ENCODE assay signal across 21 cellular contexts in genomic region chrX:101040197-101040596, GRCh38. TPM values are rescaled to one million over a fixed set of nuclear protein-coding genes. Genes with fewer than 3 reads are reported as not detected.
DNase-seq lines count a peak whose midpoint lies in the region; ATAC-seq and TF ChIP-seq lines count a peak whose summit lies in the region.
"Had no signal": no experiment of that assay in that cellular context is flagged by ENCODE, and none has a peak within 500 bp of the region (broad histone marks: within the 10 kb centered on the region; RNA-seq: fewer than 3 reads in every experiment).

No MANE protein-coding gene starts in this region.

- H3K4me3 ChIP-seq in AG10803 (ENCODE audit: low read length): no peak overlapping the region
- no peak overlapping the region for H3K4me3 ChIP-seq in GM23248
- no peak overlapping the region for H3K4me3 ChIP-seq in H7 (ENCODE audit: insufficient read depth, low read depth, low read length)
- H3K4me3 ChIP-seq: Peyer's patch had no signal

- 75 to 82% methylated on average over 4 of the region's 4 CpGs for whole genome bisulfite sequencing in GM23248 (ENCODE audit: low coverage in 1 of 2, low lambda C conversion rate in 2 of 2, missing lambda C conversion rate in 2 of 2), 2 experiments

- H3K4me1 Mint-ChIP-seq in activated CD4-positive, alpha-beta memory T cell treated with anti-CD3 and anti-CD28 coated beads for 36 hours (ENCODE audit: low read depth): peaks cover 7% of the 10 kb centered on the region
- H3K4me1 Mint-ChIP-seq in activated CD4-positive, alpha-beta memory T cell treated with anti-CD3 and anti-CD28 coated beads, Interleukin-2, amount 10 ng/mL, durations not matched to agents 7 days and 5 days: peaks cover 4% of the 10 kb centered on the region
- H3K4me1 Mint-ChIP-seq in effector memory CD8-positive, alpha-beta T cell (ENCODE audit: low read depth in 2 of 2): peaks cover 6 to 7% of the 10 kb centered on the region in 2 donors
- H3K4me1 Mint-ChIP-seq: H9 had no signal

- H3K27me3 Mint-ChIP-seq in activated CD4-positive, alpha-beta memory T cell treated with anti-CD3 and anti-CD28 coated beads for 36 hours: no peaks in the 10 kb centered on the region
- no peaks in the 10 kb centered on the region for H3K27me3 Mint-ChIP-seq in activated CD4-positive, alpha-beta memory T cell treated with anti-CD3 and anti-CD28 coated beads, Interleukin-2, amount 10 ng/mL, durations not matched to agents 7 days and 5 days
- H3K27me3 Mint-ChIP-seq in effector memory CD8-positive, alpha-beta T cell: no peaks in the 10 kb centered on the region
- H3K27me3 Mint-ChIP-seq: IgD-negative memory B cell had no signal

- no peak overlapping the region for H2AFZ ChIP-seq in GM23248

- in situ Hi-C loops in GM23248 (cut with MboI): no loop called here

- intact Hi-C loops in activated CD4-positive, alpha-beta memory T cell treated with anti-CD3 and anti-CD28 coated beads for 36 hours (cut with micrococcal nuclease): no loop called here

- H3K27ac ChIP-seq in GM23248: no peak overlapping the region
- H3K27ac ChIP-seq: Peyer's patch had no signal

- H3K36me3 Mint-ChIP-seq in activated CD4-positive, alpha-beta memory T cell treated with anti-CD3 and anti-CD28 coated beads for 36 hours: peaks cover 9% of the 10 kb centered on the region
- peaks cover 25% of the 10 kb centered on the region for H3K36me3 Mint-ChIP-seq in activated CD4-positive, alpha-beta memory T cell treated with anti-CD3 and anti-CD28 coated beads, Interleukin-2, amount 10 ng/mL, durations not matched to agents 7 days and 5 days (ENCODE audit: low read depth)
- peaks cover 41% of the 10 kb centered on the region for H3K36me3 Mint-ChIP-seq in effector memory CD8-positive, alpha-beta T cell (ENCODE audit: insufficient read depth)
- H3K36me3 Mint-ChIP-seq: IgD-negative memory B cell had no signal

- no peaks in the 10 kb centered on the region for H3K36me3 ChIP-seq in GM23248 (ENCODE audit: low read depth)
- H3K36me3 ChIP-seq in H7 (replicated peaks; ENCODE audit: control insufficient read depth, insufficient read depth, low read length): no peaks in the 10 kb centered on the region; the same call in 1 of the 2 replicates

- H3K9me3 ChIP-seq in GM23248 (ENCODE audit: low read depth): no peaks in the 10 kb centered on the region
- H3K9me3 ChIP-seq: Peyer's patch had no signal

- no peaks in the 10 kb centered on the region for H3K79me2 ChIP-seq in GM23248 (ENCODE audit: insufficient read depth)

- H3K27me3 ChIP-seq in GM23248 (replicated peaks; ENCODE audit: insufficient read depth) (no peaks in the 10 kb centered on the region), H7 (ENCODE audit: control insufficient read depth, insufficient read depth, low read length) (no peaks in the 10 kb centered on the region)
- H3K27me3 ChIP-seq: Peyer's patch had no signal

- H3K9ac ChIP-seq in GM23248: no peak overlapping the region

- POLR2A ChIA-PET in activated CD4-positive, alpha-beta memory T cell treated with anti-CD3 and anti-CD28 coated beads for 36 hours (lab: Charles Lee): no interaction called here
- POLR2A ChIA-PET in activated CD4-positive, alpha-beta memory T cell treated with anti-CD3 and anti-CD28 coated beads, Interleukin-2, amount 10 ng/mL, durations not matched to agents 7 days and 5 days (lab: Charles Lee): interaction anchor here (1.9 kb wide), 1 partner anchor 210 kb away, joined by 4 read pairs; no protein-coding TSS in a partner anchor

- H3K4me1 ChIP-seq in GM23248 (ENCODE audit: insufficient read depth): no peaks in the 10 kb centered on the region
- H3K4me1 ChIP-seq: Peyer's patch had no signal

- no peaks in the 10 kb centered on the region for H3K9me3 Mint-ChIP-seq in activated CD4-positive, alpha-beta memory T cell treated with anti-CD3 and anti-CD28 coated beads for 36 hours
- no peaks in the 10 kb centered on the region for H3K9me3 Mint-ChIP-seq in activated CD4-positive, alpha-beta memory T cell treated with anti-CD3 and anti-CD28 coated beads, Interleukin-2, amount 10 ng/mL, durations not matched to agents 7 days and 5 days
- H3K9me3 Mint-ChIP-seq in effector memory CD8-positive, alpha-beta T cell: no peaks in the 10 kb centered on the region
- H3K9me3 Mint-ChIP-seq: IgD-negative memory B cell had no signal

- CTCF ChIA-PET in activated CD4-positive, alpha-beta memory T cell treated with anti-CD3 and anti-CD28 coated beads for 36 hours (lab: Charles Lee): interaction anchor here (0.6 kb wide), 1 partner anchor 190 kb away, joined by 3 read pairs; no protein-coding TSS in a partner anchor
- CTCF ChIA-PET in activated CD4-positive, alpha-beta memory T cell treated with anti-CD3 and anti-CD28 coated beads, Interleukin-2, amount 10 ng/mL, durations not matched to agents 7 days and 5 days (lab: Charles Lee): no interaction called here

- no peaks in the 10 kb centered on the region for H3K9me2 ChIP-seq in GM23248 (ENCODE audit: insufficient read depth)

- no peak for ATAC-seq in effector memory CD8-positive, alpha-beta T cell (replicated peaks)

- H3K4me2 ChIP-seq in GM23248 (ENCODE audit: unreplicated experiment): no peak overlapping the region

- TF ChIP-seq CTCF in AG10803 (conservative IDR thresholded peaks at IDR 0.05; ENCODE audit: low read length): no peak

- H4K20me1 ChIP-seq in GM23248 (ENCODE audit: insufficient read depth): no peaks in the 10 kb centered on the region

- peak; percentile 15 for DNase-seq in activated CD4-positive, alpha-beta memory T cell treated with anti-CD3 and anti-CD28 coated beads for 36 hours
- no peak for DNase-seq in activated CD4-positive, alpha-beta memory T cell treated with anti-CD3 and anti-CD28 coated beads, Interleukin-2, amount 10 ng/mL, durations not matched to agents 7 days and 5 days
- DNase-seq in AG10803 (ENCODE audit: low read depth) (peak; percentile 29), GM23248 (peak; percentile 15), hypothalamus (lab: John Stamatoyannopoulos, UW) (no peak), H7 (no peak), COR-L47 (lab: John Stamatoyannopoulos, UW) (no peak)
- no peak for DNase-seq in effector memory CD8-positive, alpha-beta T cell
- DNase-seq: AML-193, DMS53, GF-D8, H9, NCI-H1417, NCI-H1930, NCI-H2171 treated with DMSO at 0.1 percent for 48 hours, NCI-H524, Peyer's patch, Right ventricle myocardium superior had no signal

- H3F3A ChIP-seq in GM23248 (ENCODE audit: insufficient read depth): no peaks in the 10 kb centered on the region

- no peak overlapping the region for H3K27ac Mint-ChIP-seq in activated CD4-positive, alpha-beta memory T cell treated with anti-CD3 and anti-CD28 coated beads for 36 hours
- H3K27ac Mint-ChIP-seq in activated CD4-positive, alpha-beta memory T cell treated with anti-CD3 and anti-CD28 coated beads, Interleukin-2, amount 10 ng/mL, durations not matched to agents 7 days and 5 days: no peak overlapping the region
- H3K27ac Mint-ChIP-seq in effector memory CD8-positive, alpha-beta T cell: peak overlapping the region; percentile 32 to 38
- H3K27ac Mint-ChIP-seq: H9, IgD-negative memory B cell had no signal

- H3K4me3 Mint-ChIP-seq in activated CD4-positive, alpha-beta memory T cell treated with anti-CD3 and anti-CD28 coated beads for 36 hours: no peak overlapping the region
- H3K4me3 Mint-ChIP-seq in activated CD4-positive, alpha-beta memory T cell treated with anti-CD3 and anti-CD28 coated beads, Interleukin-2, amount 10 ng/mL, durations not matched to agents 7 days and 5 days: no peak overlapping the region
- no peak overlapping the region for H3K4me3 Mint-ChIP-seq in effector memory CD8-positive, alpha-beta T cell
- H3K4me3 Mint-ChIP-seq: H9, IgD-negative memory B cell had no signal

RNA-seq across cellular contexts. Expression of gene TRMT2B, which starts 11.7 kb away (rescaled TPM):
- 10 to 100 TPM; 19.6 to 21.2 TPM for total RNA-seq in activated CD4-positive, alpha-beta memory T cell treated with anti-CD3 and anti-CD28 coated beads for 36 hours
- 10 to 100 TPM; 21.1 to 24.0 TPM for total RNA-seq in activated CD4-positive, alpha-beta memory T cell treated with anti-CD3 and anti-CD28 coated beads, Interleukin-2, amount 10 ng/mL, durations not matched to agents 7 days and 5 days
- 12.9 and 16.9 TPM in 2 replicates for total RNA-seq in GM23248 (2014; rRNA removed; shearing (Covaris generic))
- 8.3 and 8.5 TPM in 2 replicates for polyA plus RNA-seq in GM23248 (2016; fragmentation: Nextera tagmentation; extraction: Ambion mirVana)
- 9.8 and 10.6 TPM in 2 replicates for total RNA-seq in H7 (2014; rRNA removed; shearing (Covaris generic))

RNA-seq across cellular contexts. Expression of gene TMEM35A, which starts 38.5 kb away (rescaled TPM):
- not detected for total RNA-seq in activated CD4-positive, alpha-beta memory T cell treated with anti-CD3 and anti-CD28 coated beads for 36 hours
- not detected for total RNA-seq in activated CD4-positive, alpha-beta memory T cell treated with anti-CD3 and anti-CD28 coated beads, Interleukin-2, amount 10 ng/mL, durations not matched to agents 7 days and 5 days
- total RNA-seq in GM23248 (2014; rRNA removed; shearing (Covaris generic)): 0.32 and 0.76 TPM in 2 replicates
- 0.37 and 0.56 TPM in 2 replicates for polyA plus RNA-seq in GM23248 (2016; fragmentation: Nextera tagmentation; extraction: Ambion mirVana)
- total RNA-seq in H7 (2014; rRNA removed; shearing (Covaris generic)): 1.4 and 2.3 TPM in 2 replicates
- total RNA-seq: A172, HT-29 had no signal
- polyA plus RNA-seq: IgD-negative memory B cell had no signal

RNA-seq across cellular contexts. Expression of gene CENPI, which starts 57.8 kb away (rescaled TPM):
- 10 to 100 TPM; 21.1 to 22.3 TPM for total RNA-seq in activated CD4-positive, alpha-beta memory T cell treated with anti-CD3 and anti-CD28 coated beads for 36 hours
- total RNA-seq in activated CD4-positive, alpha-beta memory T cell treated with anti-CD3 and anti-CD28 coated beads, Interleukin-2, amount 10 ng/mL, durations not matched to agents 7 days and 5 days: 10 to 100 TPM; 25.0 to 25.9 TPM
- 9.6 and 11.8 TPM in 2 replicates for total RNA-seq in GM23248 (2014; rRNA removed; shearing (Covaris generic))
- 2.5 and 2.6 TPM in 2 replicates for polyA plus RNA-seq in GM23248 (2016; fragmentation: Nextera tagmentation; extraction: Ambion mirVana)
- 21.0 and 25.0 TPM in 2 replicates for total RNA-seq in H7 (2014; rRNA removed; shearing (Covaris generic))

Comparison
In these comparisons a context has a peak if more than half of its experiments do, and no peak if none do; other contexts are left out.
1. DNase-seq: peak in activated CD4-positive, alpha-beta memory T cell treated with anti-CD3 and anti-CD28 coated beads for 36 hours (single experiment), AG10803 (single experiment) and GM23248 (single experiment); none in activated CD4-positive, alpha-beta memory T cell treated with anti-CD3 and anti-CD28 coated beads, Interleukin-2, amount 10 ng/mL, durations not matched to agents 7 days and 5 days (single experiment), effector memory CD8-positive, alpha-beta T cell (0 of 3), hypothalamus (0 of 51), H7 (single experiment) and COR-L47 (single experiment).
2. H3K27ac Mint-ChIP-seq: peak in effector memory CD8-positive, alpha-beta T cell (2 of 2); none in activated CD4-positive, alpha-beta memory T cell treated with anti-CD3 and anti-CD28 coated beads for 36 hours (single experiment) and activated CD4-positive, alpha-beta memory T cell treated with anti-CD3 and anti-CD28 coated beads, Interleukin-2, amount 10 ng/mL, durations not matched to agents 7 days and 5 days (single experiment).